ENCODE assay signal across 9 cellular contexts in the genomic region with DNA sequence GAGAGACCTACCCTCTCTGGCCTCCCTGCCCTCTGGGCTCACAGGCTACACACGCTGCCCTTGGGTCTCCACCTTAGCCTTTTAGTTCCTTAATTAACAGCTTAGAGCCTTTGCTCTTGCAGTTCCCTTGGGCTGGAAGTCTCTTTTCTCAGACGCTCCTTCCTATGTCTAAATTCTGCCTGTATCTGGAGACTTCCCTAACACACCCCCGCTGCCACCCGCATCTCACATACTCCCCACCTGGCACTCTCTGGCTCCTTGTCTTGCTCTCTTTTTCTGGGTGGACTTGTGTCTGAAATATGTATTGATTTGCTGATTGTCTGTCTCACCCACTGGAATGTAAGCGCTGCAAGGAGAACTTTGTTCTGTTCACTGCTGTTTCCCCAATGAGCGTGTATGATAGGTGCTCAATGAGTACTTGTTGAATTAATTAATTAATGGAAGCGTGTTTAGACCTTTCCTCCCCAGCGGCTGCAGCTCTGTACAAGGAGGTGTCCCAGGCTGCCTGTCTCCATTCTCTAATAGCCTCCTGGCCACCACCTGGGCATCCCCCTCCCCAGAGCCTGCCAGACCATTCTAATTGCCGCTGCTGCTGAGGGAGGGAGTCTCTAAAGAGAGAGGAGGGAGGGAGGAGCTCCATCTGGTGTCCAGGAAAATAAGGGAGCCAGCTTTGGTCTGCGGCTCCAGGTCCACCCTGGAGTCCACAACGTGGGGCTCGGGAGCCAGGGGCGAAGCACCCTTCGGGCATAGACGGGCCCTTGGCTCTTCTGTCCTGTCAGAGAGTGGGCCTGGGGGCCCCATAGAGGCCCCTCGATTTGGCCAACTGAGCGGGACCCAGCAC.
A peak's percentile ranks its signal among the peaks of the same experiment; 100 is the strongest.
DNase-seq lines count a peak whose midpoint lies in the region; ATAC-seq and TF ChIP-seq lines count a peak whose summit lies in the region.
"Had no signal": no experiment of that assay in that cellular context is flagged by ENCODE, and none has a peak within 500 bp of the region (broad histone marks: within the 10 kb centered on the region; RNA-seq: fewer than 3 reads in every experiment).

No MANE protein-coding gene starts in this region.

- H3K27ac Mint-ChIP-seq in natural killer cell treated with Interleukin-12 subunit alpha and Interleukin-12 subunit beta and Interleukin-15 and Interleukin-18, amount 100 ng/mL, for 72 hours: no peak overlapping the region

- H3K36me3 Mint-ChIP-seq in natural killer cell treated with Interleukin-12 subunit alpha and Interleukin-12 subunit beta and Interleukin-15 and Interleukin-18, amount 100 ng/mL, for 72 hours: no peaks in the 10 kb centered on the region

- H3K4me1 Mint-ChIP-seq in natural killer cell treated with Interleukin-12 subunit alpha and Interleukin-12 subunit beta and Interleukin-15 and Interleukin-18, amount 100 ng/mL, for 72 hours (ENCODE audit: low read depth in 2 of 2): no peaks in the 10 kb centered on the region

- H3K4me1 ChIP-seq in iPS-15b (ENCODE audit: control insufficient read depth, insufficient read depth, low read length) (peaks cover 23% of the 10 kb centered on the region), esophagus squamous epithelium (peaks cover 0 to 20% (median 5%) of the 10 kb centered on the region in 3 donors)

- DNase-seq in HT1080 (ENCODE audit: low read depth) (peak; percentile 42), astrocyte of the cerebellum (ENCODE audit: low read depth) (no peak), sciatic nerve (ENCODE audit: low spot score) (no peak), AML-193 (lab: John Stamatoyannopoulos, UW) (no peak), esophagus squamous epithelium (lab: John Stamatoyannopoulos, UW) (no peak)
- no peak for DNase-seq in natural killer cell treated with Interleukin-12 subunit alpha and Interleukin-12 subunit beta and Interleukin-15 and Interleukin-18, amount 100 ng/mL, for 72 hours (ENCODE audit: low spot score)
- DNase-seq: activated CD8-positive, alpha-beta memory T cell treated with anti-CD3 and anti-CD28 coated beads, Interleukin-2, amount 50 U/mL, for 4 hours had no signal

- peak; percentile 30 for TF ChIP-seq CTCF in astrocyte of the cerebellum (IDR thresholded peaks at IDR 0.05; ENCODE audit: low read depth, low read length, missing control alignments)
- TF ChIP-seq CTCF in esophagus squamous epithelium (IDR thresholded peaks at IDR 0.05): peak in 2 of 6 experiments; percentile 5 to 9

- in situ Hi-C loops in astrocyte of the cerebellum (cut with HindIII; ENCODE audit: low sequenced_read_pairs): no loop called here

- H3K4me3 ChIP-seq in astrocyte of the cerebellum (ENCODE audit: low read depth, low read length) (no peak overlapping the region), iPS-15b (ENCODE audit: low read depth, low read length) (peak overlapping the region; percentile 33), esophagus squamous epithelium (no peak overlapping the region)

- H3K9ac ChIP-seq in iPS-15b (ENCODE audit: low read depth, low read length): no peak overlapping the region

- H3K9me3 ChIP-seq in iPS-15b (ENCODE audit: control insufficient read depth, insufficient read depth, low read length) (no peaks in the 10 kb centered on the region), esophagus squamous epithelium (no peaks in the 10 kb centered on the region)

- peaks cover 0 to 6% of the 10 kb centered on the region in 2 donors for H3K27me3 Mint-ChIP-seq in natural killer cell treated with Interleukin-12 subunit alpha and Interleukin-12 subunit beta and Interleukin-15 and Interleukin-18, amount 100 ng/mL, for 72 hours

- peaks cover 37% of the 10 kb centered on the region for H3K27me3 ChIP-seq in iPS-15b (ENCODE audit: control insufficient read depth, insufficient read depth, low read length)
- H3K27me3 ChIP-seq in esophagus squamous epithelium: peaks cover 0 to 37% (median 0%) of the 10 kb centered on the region in 4 donors

- intact Hi-C loops in sciatic nerve (cut with DNase I): no loop called here
- intact Hi-C loops in esophagus squamous epithelium (cut with DNase I): no loop called here

- ATAC-seq in sciatic nerve (peak; percentile 76), GM21619 (IDR thresholded peaks at IDR 0.05; ENCODE audit: unreplicated experiment) (no peak)
- no peak for ATAC-seq in natural killer cell treated with Interleukin-12 subunit alpha and Interleukin-12 subunit beta and Interleukin-15 and Interleukin-18, amount 100 ng/mL, for 72 hours

- no peak overlapping the region for H3K27ac ChIP-seq in esophagus squamous epithelium

- H3K36me3 ChIP-seq in iPS-15b (ENCODE audit: control insufficient read depth, insufficient read depth, low read length) (no peaks in the 10 kb centered on the region), esophagus squamous epithelium (no peaks in the 10 kb centered on the region)

- TF ChIP-seq POLR2A in esophagus squamous epithelium (IDR thresholded peaks at IDR 0.05): no peak

- H3K9me3 Mint-ChIP-seq in natural killer cell treated with Interleukin-12 subunit alpha and Interleukin-12 subunit beta and Interleukin-15 and Interleukin-18, amount 100 ng/mL, for 72 hours: no peaks in the 10 kb centered on the region

- WGBS in esophagus squamous epithelium, 2 donors: 84 to 89% methylated on average over 8 of the region's 17 CpGs

- no peak overlapping the region for H3K4me3 Mint-ChIP-seq in natural killer cell treated with Interleukin-12 subunit alpha and Interleukin-12 subunit beta and Interleukin-15 and Interleukin-18, amount 100 ng/mL, for 72 hours
